1 cellular context compared by ENCODE assay signal in the genomic region with DNA sequence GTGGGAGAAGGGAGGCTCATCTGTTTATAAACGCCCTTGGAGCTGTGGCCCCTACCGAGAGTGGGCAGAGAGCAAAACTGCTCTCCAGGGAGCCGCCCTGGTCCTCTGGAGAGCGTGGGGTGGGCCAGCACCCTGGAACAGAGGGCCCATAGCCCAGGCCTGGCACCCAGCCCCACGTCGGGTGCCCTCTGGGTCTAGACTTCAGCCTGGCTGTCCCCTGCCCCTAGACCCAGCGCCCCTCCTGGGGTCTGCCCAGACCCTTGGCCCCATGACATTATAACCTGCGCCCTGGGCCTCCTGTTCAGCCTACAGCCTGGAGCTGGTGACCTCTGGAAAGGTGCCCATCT.
TF ChIP-seq lines count a peak whose summit lies in the region.

No MANE protein-coding gene starts in this region.

TF ChIP-seq in GM23338, 12 proteins besides CTCF, POLR2A, EP300 and RAD21:
- TF ChIP-seq NANOG (IDR thresholded peaks at IDR 0.05; ENCODE audit: borderline replicate concordance), result no peak
- no peak for TF ChIP-seq EZH2 (IDR thresholded peaks at IDR 0.05; ENCODE audit: low read depth, unreplicated experiment)
- TF ChIP-seq ZNF331 (CRISPR knock-in tag; IDR thresholded peaks at IDR 0.05; ENCODE audit: low read depth), result no peak
- no peak for TF ChIP-seq ZNF114 (CRISPR knock-in tag; IDR thresholded peaks at IDR 0.05)
- TF ChIP-seq, protein P1, sequence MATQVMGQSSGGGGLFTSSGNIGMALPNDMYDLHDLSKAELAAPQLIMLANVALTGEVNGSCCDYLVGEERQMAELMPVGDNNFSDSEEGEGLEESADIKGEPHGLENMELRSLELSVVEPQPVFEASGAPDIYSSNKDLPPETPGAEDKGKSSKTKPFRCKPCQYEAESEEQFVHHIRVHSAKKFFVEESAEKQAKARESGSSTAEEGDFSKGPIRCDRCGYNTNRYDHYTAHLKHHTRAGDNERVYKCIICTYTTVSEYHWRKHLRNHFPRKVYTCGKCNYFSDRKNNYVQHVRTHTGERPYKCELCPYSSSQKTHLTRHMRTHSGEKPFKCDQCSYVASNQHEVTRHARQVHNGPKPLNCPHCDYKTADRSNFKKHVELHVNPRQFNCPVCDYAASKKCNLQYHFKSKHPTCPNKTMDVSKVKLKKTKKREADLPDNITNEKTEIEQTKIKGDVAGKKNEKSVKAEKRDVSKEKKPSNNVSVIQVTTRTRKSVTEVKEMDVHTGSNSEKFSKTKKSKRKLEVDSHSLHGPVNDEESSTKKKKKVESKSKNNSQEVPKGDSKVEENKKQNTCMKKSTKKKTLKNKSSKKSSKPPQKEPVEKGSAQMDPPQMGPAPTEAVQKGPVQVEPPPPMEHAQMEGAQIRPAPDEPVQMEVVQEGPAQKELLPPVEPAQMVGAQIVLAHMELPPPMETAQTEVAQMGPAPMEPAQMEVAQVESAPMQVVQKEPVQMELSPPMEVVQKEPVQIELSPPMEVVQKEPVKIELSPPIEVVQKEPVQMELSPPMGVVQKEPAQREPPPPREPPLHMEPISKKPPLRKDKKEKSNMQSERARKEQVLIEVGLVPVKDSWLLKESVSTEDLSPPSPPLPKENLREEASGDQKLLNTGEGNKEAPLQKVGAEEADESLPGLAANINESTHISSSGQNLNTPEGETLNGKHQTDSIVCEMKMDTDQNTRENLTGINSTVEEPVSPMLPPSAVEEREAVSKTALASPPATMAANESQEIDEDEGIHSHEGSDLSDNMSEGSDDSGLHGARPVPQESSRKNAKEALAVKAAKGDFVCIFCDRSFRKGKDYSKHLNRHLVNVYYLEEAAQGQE (IDR thresholded peaks at IDR 0.05; ENCODE audit: unreplicated experiment), result no peak
- TF ChIP-seq CREB1 (CRISPR knock-in tag; IDR thresholded peaks at IDR 0.05; ENCODE audit: low read depth), result no peak
- TF ChIP-seq STAT1 (IDR thresholded peaks at IDR 0.05; ENCODE audit: unreplicated experiment), result no peak
- TF ChIP-seq, protein P2, sequence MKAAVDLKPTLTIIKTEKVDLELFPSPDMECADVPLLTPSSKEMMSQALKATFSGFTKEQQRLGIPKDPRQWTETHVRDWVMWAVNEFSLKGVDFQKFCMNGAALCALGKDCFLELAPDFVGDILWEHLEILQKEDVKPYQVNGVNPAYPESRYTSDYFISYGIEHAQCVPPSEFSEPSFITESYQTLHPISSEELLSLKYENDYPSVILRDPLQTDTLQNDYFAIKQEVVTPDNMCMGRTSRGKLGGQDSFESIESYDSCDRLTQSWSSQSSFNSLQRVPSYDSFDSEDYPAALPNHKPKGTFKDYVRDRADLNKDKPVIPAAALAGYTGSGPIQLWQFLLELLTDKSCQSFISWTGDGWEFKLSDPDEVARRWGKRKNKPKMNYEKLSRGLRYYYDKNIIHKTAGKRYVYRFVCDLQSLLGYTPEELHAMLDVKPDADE (IDR thresholded peaks at IDR 0.05), result no peak
- TF ChIP-seq, protein P3, sequence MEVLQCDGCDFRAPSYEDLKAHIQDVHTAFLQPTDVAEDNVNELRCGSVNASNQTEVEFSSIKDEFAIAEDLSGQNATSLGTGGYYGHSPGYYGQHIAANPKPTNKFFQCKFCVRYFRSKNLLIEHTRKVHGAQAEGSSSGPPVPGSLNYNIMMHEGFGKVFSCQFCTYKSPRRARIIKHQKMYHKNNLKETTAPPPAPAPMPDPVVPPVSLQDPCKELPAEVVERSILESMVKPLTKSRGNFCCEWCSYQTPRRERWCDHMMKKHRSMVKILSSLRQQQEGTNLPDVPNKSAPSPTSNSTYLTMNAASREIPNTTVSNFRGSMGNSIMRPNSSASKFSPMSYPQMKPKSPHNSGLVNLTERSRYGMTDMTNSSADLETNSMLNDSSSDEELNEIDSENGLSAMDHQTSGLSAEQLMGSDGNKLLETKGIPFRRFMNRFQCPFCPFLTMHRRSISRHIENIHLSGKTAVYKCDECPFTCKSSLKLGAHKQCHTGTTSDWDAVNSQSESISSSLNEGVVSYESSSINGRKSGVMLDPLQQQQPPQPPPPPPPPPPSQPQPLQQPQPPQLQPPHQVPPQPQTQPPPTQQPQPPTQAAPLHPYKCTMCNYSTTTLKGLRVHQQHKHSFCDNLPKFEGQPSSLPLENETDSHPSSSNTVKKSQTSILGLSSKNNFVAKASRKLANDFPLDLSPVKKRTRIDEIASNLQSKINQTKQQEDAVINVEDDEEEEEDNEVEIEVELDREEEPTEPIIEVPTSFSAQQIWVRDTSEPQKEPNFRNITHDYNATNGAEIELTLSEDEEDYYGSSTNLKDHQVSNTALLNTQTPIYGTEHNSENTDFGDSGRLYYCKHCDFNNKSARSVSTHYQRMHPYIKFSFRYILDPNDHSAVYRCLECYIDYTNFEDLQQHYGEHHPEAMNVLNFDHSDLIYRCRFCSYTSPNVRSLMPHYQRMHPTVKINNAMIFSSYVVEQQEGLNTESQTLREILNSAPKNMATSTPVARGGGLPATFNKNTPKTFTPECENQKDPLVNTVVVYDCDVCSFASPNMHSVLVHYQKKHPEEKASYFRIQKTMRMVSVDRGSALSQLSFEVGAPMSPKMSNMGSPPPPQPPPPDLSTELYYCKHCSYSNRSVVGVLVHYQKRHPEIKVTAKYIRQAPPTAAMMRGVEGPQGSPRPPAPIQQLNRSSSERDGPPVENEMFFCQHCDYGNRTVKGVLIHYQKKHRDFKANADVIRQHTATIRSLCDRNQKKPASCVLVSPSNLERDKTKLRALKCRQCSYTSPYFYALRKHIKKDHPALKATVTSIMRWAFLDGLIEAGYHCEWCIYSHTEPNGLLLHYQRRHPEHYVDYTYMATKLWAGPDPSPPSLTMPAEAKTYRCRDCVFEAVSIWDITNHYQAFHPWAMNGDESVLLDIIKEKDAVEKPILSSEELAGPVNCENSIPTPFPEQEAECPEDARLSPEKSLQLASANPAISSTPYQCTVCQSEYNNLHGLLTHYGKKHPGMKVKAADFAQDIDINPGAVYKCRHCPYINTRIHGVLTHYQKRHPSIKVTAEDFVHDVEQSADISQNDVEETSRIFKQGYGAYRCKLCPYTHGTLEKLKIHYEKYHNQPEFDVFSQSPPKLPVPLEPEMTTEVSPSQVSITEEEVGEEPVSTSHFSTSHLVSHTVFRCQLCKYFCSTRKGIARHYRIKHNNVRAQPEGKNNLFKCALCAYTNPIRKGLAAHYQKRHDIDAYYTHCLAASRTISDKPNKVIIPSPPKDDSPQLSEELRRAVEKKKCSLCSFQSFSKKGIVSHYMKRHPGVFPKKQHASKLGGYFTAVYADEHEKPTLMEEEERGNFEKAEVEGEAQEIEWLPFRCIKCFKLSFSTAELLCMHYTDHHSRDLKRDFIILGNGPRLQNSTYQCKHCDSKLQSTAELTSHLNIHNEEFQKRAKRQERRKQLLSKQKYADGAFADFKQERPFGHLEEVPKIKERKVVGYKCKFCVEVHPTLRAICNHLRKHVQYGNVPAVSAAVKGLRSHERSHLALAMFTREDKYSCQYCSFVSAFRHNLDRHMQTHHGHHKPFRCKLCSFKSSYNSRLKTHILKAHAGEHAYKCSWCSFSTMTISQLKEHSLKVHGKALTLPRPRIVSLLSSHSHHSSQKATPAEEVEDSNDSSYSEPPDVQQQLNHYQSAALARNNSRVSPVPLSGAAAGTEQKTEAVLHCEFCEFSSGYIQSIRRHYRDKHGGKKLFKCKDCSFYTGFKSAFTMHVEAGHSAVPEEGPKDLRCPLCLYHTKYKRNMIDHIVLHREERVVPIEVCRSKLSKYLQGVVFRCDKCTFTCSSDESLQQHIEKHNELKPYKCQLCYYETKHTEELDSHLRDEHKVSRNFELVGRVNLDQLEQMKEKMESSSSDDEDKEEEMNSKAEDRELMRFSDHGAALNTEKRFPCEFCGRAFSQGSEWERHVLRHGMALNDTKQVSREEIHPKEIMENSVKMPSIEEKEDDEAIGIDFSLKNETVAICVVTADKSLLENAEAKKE (CRISPR knock-in tag; IDR thresholded peaks at IDR 0.05), result no peak
- no peak for TF ChIP-seq EZH2phosphoT487 (IDR thresholded peaks at IDR 0.05; ENCODE audit: unreplicated experiment)
- no peak for TF ChIP-seq POLR2AphosphoS5 (IDR thresholded peaks at IDR 0.05; ENCODE audit: low read depth)
